ENCODE assay signal across 8 cellular contexts in the genomic region with DNA sequence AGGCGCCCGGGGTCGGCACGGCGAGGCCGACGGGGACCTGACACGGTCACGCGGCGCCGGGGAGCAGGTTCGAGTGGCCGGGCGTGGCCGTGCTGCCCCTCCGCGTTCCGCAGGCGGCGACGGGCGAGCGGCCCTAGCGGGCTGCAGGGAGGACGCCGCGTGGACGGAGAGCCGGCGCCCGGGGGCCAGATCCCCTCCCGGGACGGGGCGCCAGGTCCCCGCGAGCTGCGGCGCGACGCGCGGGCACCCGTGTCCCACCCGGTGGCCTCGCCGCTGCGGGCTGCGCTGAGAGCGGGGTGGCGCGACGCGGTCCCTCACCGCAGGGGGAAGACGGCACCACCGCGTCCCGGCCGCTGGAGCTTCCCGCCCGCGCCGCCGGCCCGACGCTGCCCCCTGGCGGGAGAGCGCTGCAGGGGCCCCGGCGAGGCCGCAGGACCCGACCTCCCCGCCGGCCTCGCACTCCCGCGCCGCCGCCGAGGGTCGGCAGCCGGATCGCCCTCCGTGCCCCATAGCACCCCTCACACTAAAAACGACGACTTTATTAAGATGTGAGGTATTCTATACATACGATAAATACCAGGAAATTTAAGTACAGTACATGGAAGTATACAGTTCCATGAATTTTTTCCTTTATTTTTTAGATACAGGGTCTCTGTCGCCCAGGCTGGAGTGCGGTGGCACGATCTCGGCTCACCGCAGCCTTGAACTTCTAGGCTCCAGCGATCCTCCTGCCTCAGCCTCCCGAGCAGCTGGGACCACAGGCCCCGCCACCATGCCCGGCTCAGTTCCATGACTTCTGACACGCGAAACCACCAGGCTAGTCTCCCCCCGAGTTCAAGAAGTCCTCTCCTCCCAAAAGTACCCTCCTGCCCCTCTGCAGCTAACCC. TPM values are rescaled to one million over a fixed set of nuclear protein-coding genes. Genes with fewer than 3 reads are reported as not detected.
DNase-seq lines count a peak whose midpoint lies in the region; ATAC-seq and TF ChIP-seq lines count a peak whose summit lies in the region.

No MANE protein-coding gene starts in this region.

- peaks cover 1 to 4% of the 10 kb centered on the region in 2 donors for H3K27me3 Mint-ChIP-seq in CD8-positive, alpha-beta memory T cell
- H3K27me3 Mint-ChIP-seq in type B pancreatic cell, result peaks cover 51% of the 10 kb centered on the region

- ATAC-seq in GM19455 (IDR thresholded peaks at IDR 0.05; ENCODE audit: unreplicated experiment), result peak; percentile 49

- H3K9me3 ChIP-seq in CD8-positive, alpha-beta memory T cell (ENCODE audit: low read length), result no peaks in the 10 kb centered on the region
- no peaks in the 10 kb centered on the region for H3K9me3 ChIP-seq in ovary

- H3K4me3 Mint-ChIP-seq in CD8-positive, alpha-beta memory T cell, result peak overlapping the region; percentile 68 to 89 (median 83)
- peak overlapping the region; percentile 84 for H3K4me3 Mint-ChIP-seq in type B pancreatic cell

- no peaks in the 10 kb centered on the region for H3K4me1 ChIP-seq in CD8-positive, alpha-beta memory T cell (ENCODE audit: insufficient read depth, low read length)
- peaks cover 5% of the 10 kb centered on the region for H3K4me1 ChIP-seq in ovary (ENCODE audit: insufficient read depth)

- peak; percentile 53 to 71 (median 63) for DNase-seq in CD8-positive, alpha-beta memory T cell
- DNase-seq in HT1080 (ENCODE audit: low read depth) (peak; percentile 54), RPMI7951 (ENCODE audit: low read depth) (peak; percentile 56), activated gamma-delta T cell (lab: John Stamatoyannopoulos, UW) (peak; percentile 47), glomerular visceral epithelial cell (ENCODE audit: extremely low spot score) (peak; percentile 63), ovary (peak in 4 of 5 donors; percentile 44 to 74 (median 60)), type B pancreatic cell (ENCODE audit: extremely low spot score, unreplicated experiment) (no peak)

- H3K36me3 ChIP-seq in CD8-positive, alpha-beta memory T cell (ENCODE audit: insufficient read depth, low read length), result no peaks in the 10 kb centered on the region
- H3K36me3 ChIP-seq in ovary, result no peaks in the 10 kb centered on the region

- TF ChIP-seq EP300 in ovary (IDR thresholded peaks at IDR 0.05), result no peak

- 8 to 13% (median 11%) methylated on average over 75 to 100 of the region's 100 CpGs for WGBS in ovary, 3 donors

- POLR2A ChIA-PET in CD8-positive, alpha-beta memory T cell (lab: Charles Lee), result interaction anchor here (0.6 to 2.0 kb wide), 3 partner anchors 28 to 441 kb away, joined by 3 to 9 read pairs (median 3); a partner anchor contains a TSS

- H3K36me3 Mint-ChIP-seq in CD8-positive, alpha-beta memory T cell, result no peaks in the 10 kb centered on the region
- no peaks in the 10 kb centered on the region for H3K36me3 Mint-ChIP-seq in type B pancreatic cell

- CTCF ChIA-PET in CD8-positive, alpha-beta memory T cell (lab: Charles Lee), result interaction anchor here (0.6 to 2.9 kb wide), 5 partner anchors 17 to 435 kb away, joined by 3 to 31 read pairs (median 3); a partner anchor contains a TSS

- peaks cover 0 to 1% (median 0%) of the 10 kb centered on the region in 5 donors for H3K9me3 Mint-ChIP-seq in CD8-positive, alpha-beta memory T cell
- no peaks in the 10 kb centered on the region for H3K9me3 Mint-ChIP-seq in type B pancreatic cell

- H3K27me3 ChIP-seq in CD8-positive, alpha-beta memory T cell (ENCODE audit: insufficient read depth, low read length, poor library complexity, severe bottlenecking), result no peaks in the 10 kb centered on the region
- peaks cover 4% of the 10 kb centered on the region for H3K27me3 ChIP-seq in ovary

- no peak for TF ChIP-seq POLR2A in ovary (IDR thresholded peaks at IDR 0.05)

- intact Hi-C loops in ovary (cut with DNase I), result loop anchor here in 2 of 4 donors (10.0 kb wide), 1 partner anchor 215 kb away; no protein-coding TSS in a partner anchor

- H3K4me3 ChIP-seq in CD8-positive, alpha-beta memory T cell (ENCODE audit: low read length), result peak overlapping the region; percentile 28
- H3K4me3 ChIP-seq in ovary, result peak overlapping the region; percentile 65

- TF ChIP-seq CTCF in ovary (IDR thresholded peaks at IDR 0.05) (peak; percentile 25 to 89 (median 80)), type B pancreatic cell (conservative IDR thresholded peaks at IDR 0.05) (peak; percentile 95)

- H3K27ac ChIP-seq in CD8-positive, alpha-beta memory T cell (ENCODE audit: low read depth, low read length), result peak overlapping the region; percentile 51
- no peak overlapping the region for H3K27ac ChIP-seq in ovary

- H3K4me1 Mint-ChIP-seq in CD8-positive, alpha-beta memory T cell, result peaks cover 5 to 17% (median 8%) of the 10 kb centered on the region in 3 donors
- no peaks in the 10 kb centered on the region for H3K4me1 Mint-ChIP-seq in type B pancreatic cell (ENCODE audit: unreplicated experiment)

- H3K27ac Mint-ChIP-seq in CD8-positive, alpha-beta memory T cell, result peak overlapping the region in 3 of 8 donors; percentile 43 to 88 (median 45)
- peak overlapping the region; percentile 50 for H3K27ac Mint-ChIP-seq in type B pancreatic cell

RNA-seq across cellular contexts. Expression of a gene that starts 1.3 kb away (rescaled TPM):
- total RNA-seq in CD8-positive, alpha-beta memory T cell, result under 1 TPM; 0.31 to 0.49 TPM
- not detected for polyA plus RNA-seq in CD8-positive, alpha-beta memory T cell
- 0.67 and 0.98 TPM in 2 replicates for total RNA-seq in HT1080 (2014; rRNA removed; shearing (Covaris generic))
- polyA plus RNA-seq in HT1080 (2015; cell fraction: cytosol; rRNA removed), result 3.3 and 5.5 TPM in 2 replicates
- polyA plus RNA-seq in HT1080 (2015; cell fraction: nucleus; rRNA removed), result 9.7 and 13.8 TPM in 2 replicates
- 2.8 and 4.5 TPM in 2 replicates for total RNA-seq in RPMI7951 (2014; rRNA removed; shearing (Covaris generic))
- total RNA-seq in ovary (1 to 10 TPM in 5 of 7 donors, under 1 TPM in 1, not detected in 1; 0.73 to 7.4 (median 1.5) TPM), type B pancreatic cell (ENCODE audit: low replicate concordance) (1.6 and 2.0 TPM in 2 replicates)
- polyA plus RNA-seq in ovary, result 1 to 10 TPM in 1 of 2 donors, under 1 TPM in 1; 0.45 to 1.8 TPM

RNA-seq across cellular contexts. Expression of a gene that starts 27.6 kb away (rescaled TPM):
- 100 to 1,000 TPM; 127 to 131 TPM for total RNA-seq in CD8-positive, alpha-beta memory T cell
- 70.7 TPM for polyA plus RNA-seq in CD8-positive, alpha-beta memory T cell
- total RNA-seq in HT1080 (2014; rRNA removed; shearing (Covaris generic)), result 118 and 133 TPM in 2 replicates
- 193 and 212 TPM in 2 replicates for polyA plus RNA-seq in HT1080 (2015; cell fraction: cytosol; rRNA removed)
- polyA plus RNA-seq in HT1080 (2015; cell fraction: nucleus; rRNA removed), result 143 and 146 TPM in 2 replicates
- total RNA-seq in RPMI7951 (2014; rRNA removed; shearing (Covaris generic)), result 73.3 and 80.0 TPM in 2 replicates
- 10 to 100 TPM; 17.4 to 64.7 (median 45.8) TPM for total RNA-seq in ovary
- 10 to 100 TPM; 41.6 to 53.7 TPM for polyA plus RNA-seq in ovary
- 61.1 and 81.2 TPM in 2 replicates for total RNA-seq in type B pancreatic cell (ENCODE audit: low replicate concordance)

RNA-seq across cellular contexts. Expression of a gene that starts 59.7 kb away (rescaled TPM):
- 1 to 10 TPM; 2.2 to 3.0 TPM for total RNA-seq in CD8-positive, alpha-beta memory T cell
- 0.36 TPM for polyA plus RNA-seq in CD8-positive, alpha-beta memory T cell
- 86.3 and 97.0 TPM in 2 replicates for total RNA-seq in HT1080 (2014; rRNA removed; shearing (Covaris generic))
- polyA plus RNA-seq in HT1080 (2015; cell fraction: cytosol; rRNA removed), result 116 TPM in 2 replicates
- polyA plus RNA-seq in HT1080 (2015; cell fraction: nucleus; rRNA removed), result 270 and 347 TPM in 2 replicates
- total RNA-seq in RPMI7951 (2014; rRNA removed; shearing (Covaris generic)), result 0.12 and 0.39 TPM in 2 replicates
- total RNA-seq in ovary (10 to 100 TPM in 1 of 7 donors, 1 to 10 TPM in 5, under 1 TPM in 1; 0.53 to 19.0 (median 2.5) TPM), type B pancreatic cell (ENCODE audit: low replicate concordance) (3.0 and 7.6 TPM in 2 replicates)
- 1 to 10 TPM; 1.1 to 1.2 TPM for polyA plus RNA-seq in ovary
